8 cellular contexts compared by ENCODE assay signal in the genomic region with DNA sequence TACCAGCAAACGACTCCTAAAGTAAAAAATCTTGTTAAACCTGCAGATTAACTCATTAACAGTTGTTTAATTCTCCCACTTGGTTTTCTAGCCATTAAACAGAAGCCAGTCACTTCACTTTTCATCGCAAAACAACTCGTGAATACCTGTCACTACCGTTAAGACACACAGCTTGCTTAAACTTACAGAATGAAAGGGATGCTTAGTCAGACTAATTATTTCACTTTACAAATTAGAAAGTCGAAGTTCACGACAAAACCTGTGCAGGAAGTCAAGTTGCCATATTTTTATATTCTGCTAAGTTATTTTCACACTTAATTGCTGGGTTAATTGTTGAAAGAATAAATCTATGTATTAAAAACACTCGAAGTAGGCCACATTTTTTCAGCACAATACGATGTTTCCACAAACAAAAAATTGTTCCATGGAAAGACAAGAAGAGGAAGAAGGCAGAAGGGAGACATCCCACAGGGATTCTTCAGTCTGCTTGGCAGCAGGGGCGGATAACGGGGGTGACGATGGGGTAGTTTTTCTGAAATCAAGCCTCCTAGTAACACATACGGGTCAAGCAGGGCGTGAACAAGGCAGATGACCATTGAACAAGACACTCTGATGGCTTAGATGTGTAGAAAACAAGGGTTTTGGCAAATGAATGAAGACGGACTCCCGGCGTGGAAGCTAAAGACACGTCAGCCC. TPM values are rescaled to one million over a fixed set of nuclear protein-coding genes. Genes with fewer than 3 reads are reported as not detected.
A peak's percentile ranks its signal among the peaks of the same experiment; 100 is the strongest.
DNase-seq lines count a peak whose midpoint lies in the region; ATAC-seq, FAIRE-seq and TF ChIP-seq lines count a peak whose summit lies in the region.

No MANE protein-coding gene starts in this region.

- no peak for FAIRE-seq in HTR-8/SVneo (lab: Jason Lieb, UNC)

- TF ChIP-seq POLR2A in gastrocnemius medialis (IDR thresholded peaks at IDR 0.05) = no peak

- peak; percentile 8 for DNase-seq in HS-5 (ENCODE audit: low read depth)
- no peak for DNase-seq in activated T-cell treated with anti-CD3 and anti-CD28 coated beads, Interleukin-2, amount 50 U/mL, for 4 hours
- no peak for DNase-seq in glutamatergic neuron
- DNase-seq in gastrocnemius medialis = no peak
- DNase-seq in activated gamma-delta T cell (lab: John Stamatoyannopoulos, UW) = no peak
- DNase-seq in NCI-H2029 treated with DMSO at 0.1 percent for 48 hours (lab: John Stamatoyannopoulos, UW) = no peak
- DNase-seq in HTR-8/SVneo (ENCODE audit: insufficient read length, low spot score) = no peak

- peak overlapping the region; percentile 85 to 98 (median 96) for H3K27ac ChIP-seq in gastrocnemius medialis

- no peaks in the 10 kb centered on the region for H3K27me3 Mint-ChIP-seq in activated T-cell treated with anti-CD3 and anti-CD28 coated beads, Interleukin-2, amount 50 U/mL, for 4 hours (ENCODE audit: low read depth)
- peaks cover 6% of the 10 kb centered on the region for H3K27me3 Mint-ChIP-seq in glutamatergic neuron (ENCODE audit: unreplicated experiment)

- no peaks in the 10 kb centered on the region for H3K9me3 ChIP-seq in gastrocnemius medialis

- TF ChIP-seq CTCF in GM12875 (IDR thresholded peaks at IDR 0.05; ENCODE audit: borderline replicate concordance, insufficient read depth, low read depth, low read length) (no peak), glutamatergic neuron (IDR thresholded peaks at IDR 0.05; ENCODE audit: partially characterized antibody, unreplicated experiment) (no peak), gastrocnemius medialis (IDR thresholded peaks at IDR 0.05 in 4 of 5, conservative IDR thresholded peaks at IDR 0.05 in 1 of 5) (no peak)

- ATAC-seq in activated T-cell treated with anti-CD3 and anti-CD28 coated beads, Interleukin-2, amount 50 U/mL, for 4 hours = no peak
- no peak for ATAC-seq in gastrocnemius medialis

- H3K36me3 Mint-ChIP-seq in activated T-cell treated with anti-CD3 and anti-CD28 coated beads, Interleukin-2, amount 50 U/mL, for 4 hours (ENCODE audit: insufficient read depth) = peaks cover 28% of the 10 kb centered on the region
- peaks cover 5% of the 10 kb centered on the region for H3K36me3 Mint-ChIP-seq in glutamatergic neuron (ENCODE audit: unreplicated experiment)

- H3K36me3 ChIP-seq in gastrocnemius medialis = peaks cover 0 to 22% of the 10 kb centered on the region in 2 donors

- peak overlapping the region; percentile 97 for H3K27ac Mint-ChIP-seq in glutamatergic neuron (ENCODE audit: unreplicated experiment)

- H3K4me3 ChIP-seq in GM12875 (ENCODE audit: low read depth, low read length) (peak overlapping the region; percentile 78), gastrocnemius medialis (peak overlapping the region; percentile 83 to 100 (median 96))

- H3K9me3 Mint-ChIP-seq in activated T-cell treated with anti-CD3 and anti-CD28 coated beads, Interleukin-2, amount 50 U/mL, for 4 hours = no peaks in the 10 kb centered on the region
- peaks cover 4% of the 10 kb centered on the region for H3K9me3 Mint-ChIP-seq in glutamatergic neuron (ENCODE audit: unreplicated experiment)

- in situ Hi-C loops in gastrocnemius medialis (cut with MboI; ENCODE audit: low sequenced_read_pairs in 4 of 4) = no loop called here

- peaks cover 49% of the 10 kb centered on the region for H3K4me1 Mint-ChIP-seq in activated T-cell treated with anti-CD3 and anti-CD28 coated beads, Interleukin-2, amount 50 U/mL, for 4 hours (ENCODE audit: low read depth)
- H3K4me1 Mint-ChIP-seq in glutamatergic neuron (ENCODE audit: low read depth, unreplicated experiment) = peaks cover 4% of the 10 kb centered on the region

- no peaks in the 10 kb centered on the region for H3K27me3 ChIP-seq in gastrocnemius medialis

- peak overlapping the region; percentile 99 for H3K4me3 Mint-ChIP-seq in activated T-cell treated with anti-CD3 and anti-CD28 coated beads, Interleukin-2, amount 50 U/mL, for 4 hours
- H3K4me3 Mint-ChIP-seq in glutamatergic neuron (ENCODE audit: unreplicated experiment) = peak overlapping the region; percentile 95

- peaks cover 14 to 19% of the 10 kb centered on the region in 2 donors for H3K4me1 ChIP-seq in gastrocnemius medialis

- intact Hi-C loops in gastrocnemius medialis (cut with DNase I; ENCODE audit: low total_unique reads) = loop anchor here (2.0 to 5.0 kb wide), 2 partner anchors 279 to 590 kb away; a partner anchor contains a TSS

RNA-seq across cellular contexts. Expression of a gene that starts 0.9 kb away (rescaled TPM):
- total RNA-seq in activated T-cell treated with anti-CD3 and anti-CD28 coated beads, Interleukin-2, amount 50 U/mL, for 4 hours = 100 to 1,000 TPM; 133 to 146 (median 135) TPM
- total RNA-seq in glutamatergic neuron (ENCODE audit: unreplicated experiment) (113 TPM), gastrocnemius medialis (10 to 100 TPM; 11.8 to 36.8 (median 18.6) TPM)
